In the genomic region with DNA sequence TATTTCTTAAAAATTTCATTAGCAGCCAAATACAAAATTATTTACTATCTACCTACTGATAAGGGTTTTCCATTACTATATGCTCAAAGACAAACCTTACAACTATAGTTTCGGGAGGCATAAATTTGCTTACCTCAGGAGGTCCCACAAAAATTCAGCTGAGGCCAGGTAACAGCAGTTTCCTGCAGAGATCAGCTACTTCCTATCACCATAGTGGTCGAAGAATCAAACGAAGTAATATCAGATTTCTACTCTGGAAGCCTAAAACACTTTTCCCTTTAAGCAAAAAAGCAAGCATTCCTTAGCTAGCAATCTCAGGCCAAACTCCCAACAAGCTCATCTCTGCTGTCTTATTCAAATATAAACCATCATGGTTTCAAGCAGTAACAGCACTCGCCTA, we compare ENCODE assay signal across 9 cellular contexts. TPM values are rescaled to one million over a fixed set of nuclear protein-coding genes. Genes with fewer than 3 reads are reported as not detected.
DNase-seq lines count a peak whose midpoint lies in the region; ATAC-seq, FAIRE-seq and TF ChIP-seq lines count a peak whose summit lies in the region.
"Had no signal": no experiment of that assay in that cellular context is flagged by ENCODE, and none has a peak within 500 bp of the region (broad histone marks: within the 10 kb centered on the region; RNA-seq: fewer than 3 reads in every experiment).

No MANE protein-coding gene starts in this region.

- H3K4me3 Mint-ChIP-seq in Calu3 (ENCODE audit: low read depth, unreplicated experiment) = peak overlapping the region; percentile 98

- TF ChIP-seq CTCF in Calu3 (IDR thresholded peaks at IDR 0.05; ENCODE audit: unreplicated experiment) (no peak), OCI-LY3 (IDR thresholded peaks at IDR 0.05; ENCODE audit: low read depth, low read length) (no peak), H1 (IDR thresholded peaks at IDR 0.05; ENCODE audit: control extremely low read depth in 1 of 3, insufficient read depth in 1 of 3, low read depth in 1 of 3, low read length in 3 of 3) (no peak)

- H2BK12ac ChIP-seq in H1 (ENCODE audit: low read depth, low read length) = no peak overlapping the region

- peaks cover 50% of the 10 kb centered on the region for H3K36me3 Mint-ChIP-seq in Calu3 (ENCODE audit: insufficient read depth, unreplicated experiment)

- TF ChIP-seq EP300 in H1 (IDR thresholded peaks at IDR 0.05; ENCODE audit: borderline replicate concordance in 1 of 2, low read depth in 2 of 2, low read length in 2 of 2) = no peak

- H3K23me2 ChIP-seq in H1 (ENCODE audit: low read depth, low read length) = peaks cover 11% of the 10 kb centered on the region

- no peak overlapping the region for H4K8ac ChIP-seq in H1 (ENCODE audit: extremely low read depth, insufficient read depth, low read length)

- ATAC-seq in HG02884 (IDR thresholded peaks at IDR 0.05; ENCODE audit: unreplicated experiment) = no peak

- no peak overlapping the region for H3K14ac ChIP-seq in H1 (ENCODE audit: insufficient read length)

- H2BK20ac ChIP-seq in H1 (ENCODE audit: low read length) = no peak overlapping the region

- no peak overlapping the region for H3K56ac ChIP-seq in H1 (replicated peaks; ENCODE audit: insufficient read length, low read depth, low read length)

- no peak overlapping the region for H2AK5ac ChIP-seq in H1 (ENCODE audit: low read depth, low read length)

- H2BK15ac ChIP-seq in H1 (ENCODE audit: low read length) = no peak overlapping the region

- no peak for FAIRE-seq in H1 (lab: Jason Lieb, UNC)

- H4K20me1 ChIP-seq in OCI-LY3 (ENCODE audit: insufficient read depth, low read length) (peaks cover 46% of the 10 kb centered on the region), H1 (replicated peaks in 1 of 2; ENCODE audit: control insufficient read depth in 1 of 2, insufficient read depth in 2 of 2, low read length in 2 of 2) (peaks cover 18 to 21% of the 10 kb centered on the region in 2 experiments)

- peak overlapping the region; percentile 93 for H3K4me3 ChIP-seq in OCI-LY3 (ENCODE audit: low read length)
- H3K4me3 ChIP-seq in H1 (ENCODE audit: extremely low read depth in 1 of 4, insufficient read depth in 2 of 4, low read depth in 3 of 4, low read length in 4 of 4) = peak overlapping the region; percentile 23 to 76 (median 30); a peak in 6 of 8 replicates
- H3K4me3 ChIP-seq in neuron (ENCODE audit: low read length) = peak overlapping the region; percentile 75

- H3K79me1 ChIP-seq in H1 (ENCODE audit: low read depth, low read length) = peaks cover 11% of the 10 kb centered on the region

- H3K9me3 ChIP-seq in OCI-LY3 (ENCODE audit: insufficient read depth, low read length) = no peaks in the 10 kb centered on the region
- H3K9me3 ChIP-seq in H1 (ENCODE audit: insufficient read depth in 2 of 2, low read depth in 1 of 2, low read length in 1 of 2) = no peaks in the 10 kb centered on the region
- no peaks in the 10 kb centered on the region for H3K9me3 ChIP-seq in neuron (ENCODE audit: low read length)

- no peak overlapping the region for H2BK120ac ChIP-seq in H1 (replicated peaks; ENCODE audit: low read depth, low read length)

- WGBS in H1 (ENCODE audit: extremely low coverage in 1 of 2, insufficient coverage in 1 of 2, insufficient read length in 1 of 2, insufficient replicate concordance in 2 of 2, low coverage in 1 of 2, low lambda C conversion rate in 2 of 2, missing lambda C conversion rate in 1 of 2), 2 experiments = 34% methylated on average over 4 of the region's 4 CpGs; no CpG with 5 or more reads in 1 of the 2 experiments

- H3K79me2 ChIP-seq in OCI-LY3 (ENCODE audit: low read length) (peaks cover 87% of the 10 kb centered on the region), H1 (ENCODE audit: control insufficient read depth in 1 of 2, insufficient read depth in 2 of 2, low read length in 2 of 2) (peaks cover 65 to 77% of the 10 kb centered on the region in 2 experiments)

- peaks cover 18% of the 10 kb centered on the region for H3K4me1 Mint-ChIP-seq in Calu3 (ENCODE audit: low read depth, unreplicated experiment)

- H3K18ac ChIP-seq in H1 (ENCODE audit: extremely low read depth, low read length) = no peak overlapping the region

- no peak for TF ChIP-seq RAD21 in H1 (IDR thresholded peaks at IDR 0.05 in 1 of 2, conservative IDR thresholded peaks at IDR 0.05 in 1 of 2; ENCODE audit: low read depth in 2 of 2, low read length in 2 of 2)

- DNase-seq in Calu3 = no peak
- DNase-seq in H1 (ENCODE audit: low read depth in 1 of 2, low spot score in 2 of 2) = no peak
- DNase-seq in cerebellum (ENCODE audit: low spot score) = no peak
- DNase-seq in caudate nucleus (lab: John Stamatoyannopoulos, UW) = no peak
- no peak for DNase-seq in HUDEP-2 (lab: John Stamatoyannopoulos, UW; ENCODE audit: unreplicated experiment in 76 of 76)
- DNase-seq: NCI-H1105 had no signal

- H3K23ac ChIP-seq in H1 (ENCODE audit: insufficient read length) = no peak overlapping the region

- peak overlapping the region; percentile 17 for H3K27ac Mint-ChIP-seq in Calu3 (ENCODE audit: unreplicated experiment)

- no TSS peak for BruUV-seq in Calu3 (replicated peaks; lab: Mats Ljungman, UMichigan)

- no peak for TF ChIP-seq POLR2A in H1 (IDR thresholded peaks at IDR 0.05; ENCODE audit: control extremely low read depth in 1 of 2, low read depth in 2 of 2, low read length in 2 of 2)

- H3K27me3 ChIP-seq in OCI-LY3 (ENCODE audit: low read depth, low read length) (no peaks in the 10 kb centered on the region), H1 (replicated peaks in 1 of 4; ENCODE audit: control insufficient read depth in 3 of 4, extremely low read depth in 1 of 4, insufficient read depth in 3 of 4, low read length in 3 of 4) (no peaks in the 10 kb centered on the region), neuron (ENCODE audit: insufficient read depth, low read length) (no peaks in the 10 kb centered on the region)

- H4K91ac ChIP-seq in H1 (replicated peaks; ENCODE audit: insufficient read length, low read length) = no peak overlapping the region

- no peaks in the 10 kb centered on the region for H3K27me3 Mint-ChIP-seq in Calu3 (ENCODE audit: unreplicated experiment)

- intact Hi-C loops in Calu3 (cut with micrococcal nuclease; ENCODE audit: unreplicated experiment) = no loop called here

- H3K36me3 ChIP-seq in OCI-LY3 (replicated peaks; ENCODE audit: low read depth, low read length) = peaks cover 19% of the 10 kb centered on the region
- peaks cover 0 to 7% (median 0%) of the 10 kb centered on the region in 4 experiments; a peak in 3 of 8 replicates for H3K36me3 ChIP-seq in H1 (ENCODE audit: control insufficient read depth in 2 of 4, insufficient read depth in 4 of 4, low read length in 3 of 4)
- peaks cover 15% of the 10 kb centered on the region for H3K36me3 ChIP-seq in neuron (ENCODE audit: insufficient read depth, low read length)

- peak overlapping the region; percentile 86 for H3K9ac ChIP-seq in OCI-LY3 (ENCODE audit: low read length)
- peak overlapping the region in 1 of 4 experiments; percentile 43; a peak in 1 of 7 replicates for H3K9ac ChIP-seq in H1 (replicated peaks in 1 of 4; ENCODE audit: extremely low read depth in 1 of 4, low read depth in 3 of 4, low read length in 3 of 4)

- no peak overlapping the region for H2BK5ac ChIP-seq in H1 (ENCODE audit: low read depth, low read length)

- POLR2A ChIA-PET in H1 (lab: Charles Lee; ENCODE audit: partially characterized antibody) = interaction anchor here (0.8 to 2.6 kb wide), 6 partner anchors 8 to 43 kb away, joined by 3 to 14 read pairs (median 6); no protein-coding TSS in a partner anchor

- H4K5ac ChIP-seq in H1 (ENCODE audit: insufficient read length, low read depth, low read length) = no peak overlapping the region

- H3K4ac ChIP-seq in H1 (replicated peaks; ENCODE audit: insufficient read length, low read depth, low read length) = no peak overlapping the region

- CTCF ChIA-PET in Calu3 (lab: Charles Lee) = interaction anchor here (0.8 to 1.1 kb wide), 2 partner anchors 59 to 103 kb away, joined by 3 read pairs; no protein-coding TSS in a partner anchor
- CTCF ChIA-PET in H1 (lab: Charles Lee; ENCODE audit: partially characterized antibody) = interaction anchor here (1.1 to 2.7 kb wide), 5 partner anchors 13 to 103 kb away, joined by 3 to 18 read pairs (median 4); no protein-coding TSS in a partner anchor

- H3K4me1 ChIP-seq in OCI-LY3 (ENCODE audit: low read length) (peaks cover 34% of the 10 kb centered on the region), H1 (replicated peaks in 1 of 4; ENCODE audit: control insufficient read depth in 3 of 4, insufficient read depth in 4 of 4, low read length in 3 of 4) (peaks cover 6 to 18% (median 8%) of the 10 kb centered on the region in 4 experiments; a peak in 6 of 7 replicates), neuron (ENCODE audit: insufficient read depth, low read length) (peaks cover 32% of the 10 kb centered on the region)

- H2AFZ ChIP-seq in OCI-LY3 (ENCODE audit: low read depth, low read length) = no peak overlapping the region
- H2AFZ ChIP-seq in H1 (ENCODE audit: low read length) = no peak overlapping the region
- H2AFZ ChIP-seq in neuron (ENCODE audit: low read depth, low read length) = no peak overlapping the region

- peak overlapping the region; percentile 11 for H3K27ac ChIP-seq in OCI-LY3 (ENCODE audit: low read length)
- no peak overlapping the region for H3K27ac ChIP-seq in H1 (ENCODE audit: low read depth, low read length)
- H3K27ac ChIP-seq in caudate nucleus (ENCODE audit: low read depth, low read length) = no peak overlapping the region

- H3K4me2 ChIP-seq in OCI-LY3 (ENCODE audit: low read length) = peak overlapping the region; percentile 95
- H3K4me2 ChIP-seq in H1 (ENCODE audit: insufficient read depth in 1 of 2, low read depth in 2 of 2, low read length in 2 of 2) = peak overlapping the region; percentile 77 to 88

- H3K9me3 Mint-ChIP-seq in Calu3 (ENCODE audit: low read depth, unreplicated experiment) = no peaks in the 10 kb centered on the region

RNA-seq across cellular contexts. Expression of a gene that starts 3.1 kb away (rescaled TPM):
- total RNA-seq in Calu3 (2022) = 140 and 150 TPM in 2 replicates
- total RNA-seq in H1 (2021; fragmentation: NEBNext Ultra II Directional; extraction: Animal tissue kit (Norgen Biotek cat#: 25700)) = 190 and 194 TPM in 2 replicates
- polyA plus RNA-seq in H1 (2011; rRNA removed) = 75.8 and 81.4 TPM in 2 replicates
- 105 TPM for polyA plus RNA-seq in H1 (2011; cell fraction: cytosol; rRNA removed)
- polyA plus RNA-seq in H1 (2011; cell fraction: nucleus; rRNA removed) = 118 TPM
- polyA plus RNA-seq in H1 (2012, experiment 1 of 2) = 128 to 175 TPM (median 137 TPM) in 4 replicates
- 37.8 TPM for polyA plus RNA-seq in H1 (2012, experiment 2 of 2)
- polyA plus RNA-seq in H1 (2013, experiment 1 of 2) = 102 TPM
- 96.1 TPM for polyA plus RNA-seq in H1 (2013, experiment 2 of 2)
- 80.9 and 95.4 TPM in 2 replicates for polyA minus RNA-seq in H1 (2011; rRNA and poly(A)+ RNA removed)
- 46.7 TPM for polyA minus RNA-seq in H1 (2011; cell fraction: cytosol; rRNA and poly(A)+ RNA removed)
- polyA minus RNA-seq in H1 (2011; cell fraction: nucleus; rRNA and poly(A)+ RNA removed) = 103 TPM
- 156 TPM for total RNA-seq in cerebellum

RNA-seq across cellular contexts. Expression of a gene that starts 59.8 kb away (rescaled TPM):
- total RNA-seq in Calu3 (2022) (111 and 142 TPM in 2 replicates), cerebellum (not detected)
- 5.2 and 5.4 TPM in 2 replicates for total RNA-seq in H1 (2021; fragmentation: NEBNext Ultra II Directional; extraction: Animal tissue kit (Norgen Biotek cat#: 25700))
- polyA plus RNA-seq in H1 (2011; rRNA removed) = 7.6 and 11.6 TPM in 2 replicates
- polyA plus RNA-seq in H1 (2011; cell fraction: cytosol; rRNA removed) = 5.3 TPM
- polyA plus RNA-seq in H1 (2011; cell fraction: nucleus; rRNA removed) = 8.3 TPM
- polyA plus RNA-seq in H1 (2012, experiment 1 of 2) = 3.0 to 7.5 TPM (median 5.8 TPM) in 4 replicates
- 6.4 TPM for polyA plus RNA-seq in H1 (2012, experiment 2 of 2)
- polyA plus RNA-seq in H1 (2013, experiment 1 of 2) = 15.6 TPM
- polyA plus RNA-seq in H1 (2013, experiment 2 of 2) = 14.7 TPM
- polyA minus RNA-seq in H1 (2011; rRNA and poly(A)+ RNA removed) = 0.24 TPM in 1 of 2 replicates, not detected in the other
- 3.5 TPM for polyA minus RNA-seq in H1 (2011; cell fraction: cytosol; rRNA and poly(A)+ RNA removed)
- 13.2 TPM for polyA minus RNA-seq in H1 (2011; cell fraction: nucleus; rRNA and poly(A)+ RNA removed)

Comparison
In these comparisons a context has a peak if more than half of its experiments do, and no peak if none do; other contexts are left out.
1. H3K4me3 ChIP-seq: peak in every context shown above with its lines; median percentile 93 in OCI-LY3; 75 in neuron; 30 in H1.
2. RNA of a gene that starts 59.8 kb away (total RNA-seq): 111 to 142 TPM in Calu3; 5.2 to 5.4 TPM in H1 and not detected in cerebellum (single experiment); every median in the first group is over 10 times any median in the second.